ENCODE assay signal across 12 cellular contexts in genomic region chr4:2803624-2804448, GRCh38. TPM values are rescaled to one million over a fixed set of nuclear protein-coding genes. Genes with fewer than 3 reads are reported as not detected.
DNase-seq lines count a peak whose midpoint lies in the region; ATAC-seq, FAIRE-seq and TF ChIP-seq lines count a peak whose summit lies in the region.
"Had no signal": no experiment of that assay in that cellular context is flagged by ENCODE, and none has a peak within 500 bp of the region (broad histone marks: within the 10 kb centered on the region; RNA-seq: fewer than 3 reads in every experiment).

No MANE protein-coding gene starts in this region.

- no peak overlapping the region for H3K27ac ChIP-seq in K562 (ENCODE audit: extremely low read depth, low read depth, low read length)
- peak overlapping the region; percentile 3 to 36 for H3K27ac ChIP-seq in liver (ENCODE audit: low read depth in 1 of 2, low read length in 2 of 2)

- peaks cover 5% of the 10 kb centered on the region for H3K9me1 ChIP-seq in K562 (ENCODE audit: control insufficient read depth, insufficient read depth, low read length)

- no peaks in the 10 kb centered on the region; the same call in 2 of the 3 replicates for H3K79me2 ChIP-seq in K562 (ENCODE audit: control insufficient read depth, insufficient read depth, low read length)

- H3K4me1 ChIP-seq in K562 (replicated peaks in 1 of 2; ENCODE audit: control insufficient read depth in 2 of 2, insufficient read depth in 2 of 2, low read length in 2 of 2) (peaks cover 16 to 78% of the 10 kb centered on the region in 2 experiments; a peak in 4 of 5 replicates), liver (ENCODE audit: control insufficient read depth in 4 of 4, insufficient read depth in 4 of 4, low read length in 3 of 4) (peaks cover 7 to 81% (median 55%) of the 10 kb centered on the region in 4 donors)

- H3K9ac ChIP-seq in K562 (ENCODE audit: insufficient read depth in 1 of 2, low read depth in 2 of 2, low read length in 2 of 2) (peak overlapping the region in 1 of 2 experiments; percentile 28; a peak in 2 of 4 replicates), liver (ENCODE audit: low read depth in 1 of 2, low read length in 2 of 2) (no peak overlapping the region)

- CTCF ChIA-PET in K562 (lab: Yijun Ruan, JAX; ENCODE audit: low intra/inter-chr PET ratio), result no interaction called here

- H3K27me3 ChIP-seq in K562 (ENCODE audit: control insufficient read depth in 2 of 2, insufficient read depth in 2 of 2, low read length in 2 of 2), result no peaks in the 10 kb centered on the region
- H3K27me3 ChIP-seq in liver (ENCODE audit: control insufficient read depth in 4 of 4, insufficient read depth in 4 of 4, low read length in 3 of 4), result no peaks in the 10 kb centered on the region

- peak; percentile 1 for DNase-seq in stimulated activated CD4-positive, alpha-beta T cell treated with anti-CD3 and anti-CD28 coated beads, Interleukin-4, amount 100 ng/mL, for 1 hour
- no peak for DNase-seq in stimulated activated CD4-positive, alpha-beta T cell treated with anti-CD3 and anti-CD28 coated beads, Interleukin-4, amount 100 ng/mL, for 24 hours
- DNase-seq in K562 (ENCODE audit: extremely low read depth in 1 of 4, low spot score in 3 of 4), result peak; percentile 52 to 74 (median 64)
- no peak for DNase-seq in mesenteric fat pad (ENCODE audit: low spot score)
- no peak for DNase-seq in SKM-1 (lab: John Stamatoyannopoulos, UW; ENCODE audit: unreplicated experiment)
- DNase-seq in NCI-H2029 treated with DMSO at 0.1 percent for 48 hours (lab: John Stamatoyannopoulos, UW), result no peak
- DNase-seq: kidney glomerular epithelial cell, T-helper 1 cell had no signal

- H3K9me3 ChIP-seq in K562 (replicated peaks; ENCODE audit: control insufficient read depth, insufficient read depth, low read depth, low read length), result no peaks in the 10 kb centered on the region
- H3K9me3 ChIP-seq in liver (ENCODE audit: control insufficient read depth in 4 of 4, low read length in 3 of 4), result no peaks in the 10 kb centered on the region

- peak; percentile 83 for FAIRE-seq in K562 (lab: Jason Lieb, UNC)
- FAIRE-seq: astrocyte, HTR-8/SVneo had no signal

- no peak for TF ChIP-seq POLR2A in K562 (conservative IDR thresholded peaks at IDR 0.05)

- no peak overlapping the region for H2AFZ ChIP-seq in K562 (ENCODE audit: low read depth, low read length)

- no peak overlapping the region for H3K4me2 ChIP-seq in K562 (ENCODE audit: insufficient read depth, low read length)

- no peak for TF ChIP-seq RAD21 in K562 (CRISPR knock-in tag; conservative IDR thresholded peaks at IDR 0.05 in 1 of 2, IDR thresholded peaks at IDR 0.05 in 1 of 2)
- TF ChIP-seq RAD21 in liver (IDR thresholded peaks at IDR 0.05), result no peak

- ATAC-seq in K562 (peak; percentile 19), GM18873 (IDR thresholded peaks at IDR 0.05; ENCODE audit: low FRiP score, unreplicated experiment) (no peak)

- TF ChIP-seq EP300 in K562 (IDR thresholded peaks at IDR 0.05; ENCODE audit: low read length), result no peak

- H4K20me1 ChIP-seq in K562 (replicated peaks; ENCODE audit: control insufficient read depth, insufficient read depth, low read length), result peaks cover 7% of the 10 kb centered on the region; the same call in 1 of the 2 replicates

- H3K36me3 ChIP-seq in K562 (ENCODE audit: control insufficient read depth, insufficient read depth, low read length) (no peaks in the 10 kb centered on the region), liver (ENCODE audit: control insufficient read depth in 4 of 4, insufficient read depth in 3 of 4, low read depth in 1 of 4, low read length in 3 of 4) (peaks cover 0 to 7% (median 2%) of the 10 kb centered on the region in 4 donors)

- H3K4me3 ChIP-seq in K562 (no peak overlapping the region), liver (ENCODE audit: low read depth in 1 of 3, low read length in 3 of 3) (no peak overlapping the region)

- TF ChIP-seq CTCF in K562 (IDR thresholded peaks at IDR 0.05 in 2 of 3, conservative IDR thresholded peaks at IDR 0.05 in 1 of 3; ENCODE audit: insufficient read depth in 2 of 3, low read depth in 1 of 3, low read length in 3 of 3) (0 out of 6 replicates have a peak, but pooled peaks of 1 of the 3 experiments have one; percentile 3), liver (IDR thresholded peaks at IDR 0.05; ENCODE audit: low read depth, low read length, missing input control) (peak; percentile 12)

- 57% methylated on average over 18 of the region's 20 CpGs for whole genome bisulfite sequencing in K562 (ENCODE audit: insufficient coverage, low coverage, missing lambda C conversion rate)
- WGBS in liver, result 85% methylated on average over 20 of the region's 20 CpGs

- POLR2A ChIA-PET in K562 (lab: Yijun Ruan, JAX), result interaction anchor here (0.5 to 1.2 kb wide), 6 partner anchors 9 to 795 kb away, joined by 3 to 8 read pairs (median 3); partner anchors contain the start of gene SH3BP2

- intact Hi-C loops in K562 (cut with micrococcal nuclease), result no loop called here

- BruUV-seq in K562 (replicated peaks; lab: Mats Ljungman, UMichigan), result no TSS peak

- in situ Hi-C loops in K562 (cut with MboI), result no loop called here

TF ChIP-seq in K562, 482 proteins besides CTCF, POLR2A, EP300 and RAD21 (continues in another document):
- no peak for TF ChIP-seq DACH1 (IDR thresholded peaks at IDR 0.05; ENCODE audit: partially characterized antibody)

RNA-seq across cellular contexts. Expression of gene SH3BP2, which starts 11.0 kb away (rescaled TPM):
- total RNA-seq in K562 (2011; cell fraction: chromatin; rRNA removed; ENCODE audit: low replicate concordance), result 49.1 and 137 TPM in 2 replicates
- total RNA-seq in K562 (2011; cell fraction: nucleolus; rRNA removed), result 57.9 and 62.0 TPM in 2 replicates
- total RNA-seq in K562 (2011; cell fraction: nucleoplasm; rRNA removed), result 59.4 and 93.7 TPM in 2 replicates
- total RNA-seq in K562 (2014; rRNA removed) (9.7 and 15.9 TPM in 2 replicates), K562 (2014; rRNA removed; fragmentation: Illumina TruSeq; extraction: Trizol) (3.7 and 3.9 TPM in 2 replicates), K562 (2015; rRNA removed; fragmentation: Illumina TruSeq; extraction: Trizol) (3.5 and 5.6 TPM in 2 replicates), K562 (2021) (10.8 and 16.0 TPM in 2 replicates), liver (10 to 100 TPM; 17.9 to 80.2 TPM), mesenteric fat pad (63.9 TPM)
- polyA plus RNA-seq in K562 (2011; rRNA removed) (9.6 and 13.9 TPM in 2 replicates), K562 (2014; fragmentation: Illumina TruSeq; extraction: Trizol) (5.1 and 10.9 TPM in 2 replicates), K562 (2014; fragmentation: Nextera tagmentation; extraction: Ambion mirVana) (under 1 TPM; 0.34 to 0.72 TPM), K562 (2014; rRNA removed) (14.2 and 17.6 TPM in 2 replicates), liver (10 to 100 TPM; 22.6 to 54.4 TPM)
- polyA plus RNA-seq in K562 (2011; cell fraction: cytosol; rRNA removed), result 10.6 and 10.7 TPM in 2 replicates
- 88.6 and 117 TPM in 2 replicates for polyA plus RNA-seq in K562 (2011; cell fraction: nucleus; rRNA removed)
- polyA plus RNA-seq in K562 (2012), result 4.4 and 18.7 TPM in 2 replicates
- 18.0 and 41.6 TPM in 2 replicates for polyA minus RNA-seq in K562 (2011; rRNA and poly(A)+ RNA removed)
- polyA minus RNA-seq in K562 (2011; cell fraction: cytosol; rRNA and poly(A)+ RNA removed), result 5.7 and 10.8 TPM in 2 replicates
- polyA minus RNA-seq in K562 (2011; cell fraction: nucleus; rRNA and poly(A)+ RNA removed), result 26.8 and 33.3 TPM in 2 replicates

RNA-seq across cellular contexts. Expression of gene ADD1, which starts 39.8 kb away (rescaled TPM):
- total RNA-seq in K562 (2011; cell fraction: chromatin; rRNA removed; ENCODE audit: low replicate concordance), result 289 and 338 TPM in 2 replicates
- 122 and 133 TPM in 2 replicates for total RNA-seq in K562 (2011; cell fraction: nucleolus; rRNA removed)
- total RNA-seq in K562 (2011; cell fraction: nucleoplasm; rRNA removed), result 186 and 236 TPM in 2 replicates
- total RNA-seq in K562 (2014; rRNA removed) (104 and 140 TPM in 2 replicates), K562 (2014; rRNA removed; fragmentation: Illumina TruSeq; extraction: Trizol) (67.1 and 80.8 TPM in 2 replicates), K562 (2015; rRNA removed; fragmentation: Illumina TruSeq; extraction: Trizol) (74.0 and 76.9 TPM in 2 replicates), K562 (2021) (145 and 153 TPM in 2 replicates), liver (100 to 1,000 TPM in 1 of 2 donors, 10 to 100 TPM in 1; 95.5 to 142 TPM), mesenteric fat pad (272 TPM)
- polyA plus RNA-seq in K562 (2011; rRNA removed) (72.4 and 77.0 TPM in 2 replicates), K562 (2014; fragmentation: Illumina TruSeq; extraction: Trizol) (99.7 and 110 TPM in 2 replicates), K562 (2014; fragmentation: Nextera tagmentation; extraction: Ambion mirVana) (10 to 100 TPM; 17.5 to 20.7 TPM), K562 (2014; rRNA removed) (87.7 and 121 TPM in 2 replicates), liver (10 to 100 TPM; 62.2 to 71.3 TPM)
- polyA plus RNA-seq in K562 (2011; cell fraction: cytosol; rRNA removed), result 85.9 and 111 TPM in 2 replicates
- 164 and 189 TPM in 2 replicates for polyA plus RNA-seq in K562 (2011; cell fraction: nucleus; rRNA removed)
- polyA plus RNA-seq in K562 (2012), result 141 and 159 TPM in 2 replicates
- polyA minus RNA-seq in K562 (2011; rRNA and poly(A)+ RNA removed), result 65.9 and 67.4 TPM in 2 replicates
- 46.7 and 62.1 TPM in 2 replicates for polyA minus RNA-seq in K562 (2011; cell fraction: cytosol; rRNA and poly(A)+ RNA removed)
- polyA minus RNA-seq in K562 (2011; cell fraction: nucleus; rRNA and poly(A)+ RNA removed), result 57.5 and 58.6 TPM in 2 replicates

RNA-seq across cellular contexts. Expression of gene TNIP2, which starts 47.7 kb away (rescaled TPM):
- total RNA-seq in K562 (2011; cell fraction: chromatin; rRNA removed; ENCODE audit: low replicate concordance), result 24.5 and 78.1 TPM in 2 replicates
- total RNA-seq in K562 (2011; cell fraction: nucleolus; rRNA removed), result 49.7 and 54.7 TPM in 2 replicates
- 30.4 and 33.4 TPM in 2 replicates for total RNA-seq in K562 (2011; cell fraction: nucleoplasm; rRNA removed)
- total RNA-seq in K562 (2014; rRNA removed) (42.6 and 46.7 TPM in 2 replicates), K562 (2014; rRNA removed; fragmentation: Illumina TruSeq; extraction: Trizol) (11.6 and 13.1 TPM in 2 replicates), K562 (2015; rRNA removed; fragmentation: Illumina TruSeq; extraction: Trizol) (19.5 and 21.9 TPM in 2 replicates), K562 (2021) (32.2 and 35.8 TPM in 2 replicates), liver (10 to 100 TPM; 10.5 to 20.7 TPM), mesenteric fat pad (49.5 TPM)
- polyA plus RNA-seq in K562 (2011; rRNA removed) (17.5 and 21.8 TPM in 2 replicates), K562 (2014; fragmentation: Illumina TruSeq; extraction: Trizol) (12.1 and 18.3 TPM in 2 replicates), K562 (2014; fragmentation: Nextera tagmentation; extraction: Ambion mirVana) (1 to 10 TPM in 1 of 2 experiments, under 1 TPM in 1; 0.61 to 1.1 TPM), K562 (2014; rRNA removed) (38.1 and 38.2 TPM in 2 replicates), liver (10 to 100 TPM; 11.8 to 15.1 TPM)
- 16.5 and 28.2 TPM in 2 replicates for polyA plus RNA-seq in K562 (2011; cell fraction: cytosol; rRNA removed)
- 49.0 and 90.0 TPM in 2 replicates for polyA plus RNA-seq in K562 (2011; cell fraction: nucleus; rRNA removed)
- polyA plus RNA-seq in K562 (2012), result 30.8 and 32.9 TPM in 2 replicates
- 10.0 and 16.8 TPM in 2 replicates for polyA minus RNA-seq in K562 (2011; rRNA and poly(A)+ RNA removed)
- 13.7 and 14.7 TPM in 2 replicates for polyA minus RNA-seq in K562 (2011; cell fraction: cytosol; rRNA and poly(A)+ RNA removed)
- polyA minus RNA-seq in K562 (2011; cell fraction: nucleus; rRNA and poly(A)+ RNA removed), result 16.4 and 17.5 TPM in 2 replicates

Comparison
In these comparisons a context has a peak if more than half of its experiments do, and no peak if none do; other contexts are left out.
1. DNase-seq: peak in stimulated activated CD4-positive, alpha-beta T cell treated with anti-CD3 and anti-CD28 coated beads, Interleukin-4, amount 100 ng/mL, for 1 hour (single experiment) and K562 (4 of 4); none in stimulated activated CD4-positive, alpha-beta T cell treated with anti-CD3 and anti-CD28 coated beads, Interleukin-4, amount 100 ng/mL, for 24 hours (single experiment), mesenteric fat pad (single experiment), SKM-1 (single experiment) and NCI-H2029 treated with DMSO at 0.1 percent for 48 hours (single experiment).